In the genomic region with DNA sequence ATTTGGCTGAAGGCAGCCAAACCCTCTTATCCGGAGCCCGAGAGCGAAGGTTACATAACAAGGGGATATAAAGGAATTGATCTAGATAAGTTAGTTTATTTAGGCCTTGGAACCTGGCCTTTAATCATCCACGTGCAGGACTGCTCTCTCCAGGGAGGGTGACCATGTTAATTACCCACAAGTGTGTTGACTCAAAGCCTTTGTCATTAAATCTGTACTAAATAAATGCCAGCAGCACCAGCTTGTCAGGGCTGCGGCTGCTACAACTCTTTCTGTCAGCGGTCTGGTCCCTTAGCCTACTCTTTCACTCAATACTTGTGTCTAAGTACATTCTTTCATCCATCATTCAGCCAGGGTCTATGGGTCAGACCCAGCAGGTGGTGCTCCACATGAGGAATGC, we compare ENCODE assay signal across 37 cellular contexts.
"Had no signal": no experiment of that assay in that cellular context is flagged by ENCODE, and none has a peak within 500 bp of the region (broad histone marks: within the 10 kb centered on the region; RNA-seq: fewer than 3 reads in every experiment).

No MANE protein-coding gene starts in this region.

- H3K4me3 Mint-ChIP-seq: activated B cell treated with CpG ODN at 0.5 μM for 24 hours; activated CD4-positive, alpha-beta memory T cell treated with anti-CD3 and anti-CD28 coated beads for 36 hours; activated CD4-positive, alpha-beta T cell treated with anti-CD3 and anti-CD28 coated beads, Interleukin-2, amount 10 ng/mL, durations not matched to agents 24 days and 14 days; activated CD8-positive, alpha-beta T cell treated with anti-CD3 and anti-CD28 coated beads for 36 hours; activated naive CD4-positive, alpha-beta T cell treated with anti-CD3 and anti-CD28 coated beads, Interleukin-2, amount 10 ng/mL, durations not matched to agents 7 days and 5 days; activated naive CD4-positive, alpha-beta T cell treated with anti-CD3 and anti-CD28 coated beads, Interleukin-2, amount 50 U/mL, for 24 hours; activated naive CD8-positive, alpha-beta T cell; activated naive CD8-positive, alpha-beta T cell treated with anti-CD3 and anti-CD28 coated beads, Interleukin-2, amount 10 ng/mL, durations not matched to agents 7 days and 5 days; activated naive CD8-positive, alpha-beta T cell treated with anti-CD3 and anti-CD28 coated beads, Interleukin-2, amount 50 U/mL, for 24 hours; brain; central memory CD8-positive, alpha-beta T cell; T-helper 1 cell treated with Interleukin-12 subunit alpha and Interleukin-12 subunit beta and Interleukin-4 antibody, amounts not matched to agents 30 μg/mL and 1 μg/mL, for 36 hours; T-helper 2 cell treated with Interferon-gamma antibody and Interleukin-4, amounts not matched to agents 5 μg/mL and 100 μg/mL, for 36 hours had no signal

- H3K4me1 ChIP-seq: ascending aorta had no signal

- H3K27ac Mint-ChIP-seq: activated B cell treated with CpG ODN at 0.5 μM for 24 hours; activated CD4-positive, alpha-beta memory T cell treated with anti-CD3 and anti-CD28 coated beads for 36 hours; activated CD4-positive, alpha-beta T cell treated with anti-CD3 and anti-CD28 coated beads, Interleukin-2, amount 10 ng/mL, durations not matched to agents 24 days and 14 days; activated CD8-positive, alpha-beta T cell treated with anti-CD3 and anti-CD28 coated beads for 36 hours; activated naive CD4-positive, alpha-beta T cell treated with anti-CD3 and anti-CD28 coated beads, Interleukin-2, amount 10 ng/mL, durations not matched to agents 7 days and 5 days; activated naive CD4-positive, alpha-beta T cell treated with anti-CD3 and anti-CD28 coated beads, Interleukin-2, amount 50 U/mL, for 24 hours; activated naive CD8-positive, alpha-beta T cell; activated naive CD8-positive, alpha-beta T cell treated with anti-CD3 and anti-CD28 coated beads, Interleukin-2, amount 10 ng/mL, durations not matched to agents 7 days and 5 days; activated naive CD8-positive, alpha-beta T cell treated with anti-CD3 and anti-CD28 coated beads, Interleukin-2, amount 50 U/mL, for 24 hours; activated T-helper 2 cell treated with anti-CD3 and anti-CD28 coated beads, Interferon-gamma antibody, Interleukin-2, Interleukin-4, amounts not matched to agents 10 μg/mL and 5 μg/mL and 100 μg/mL, durations not matched to agents 14 hours and 24 hours and 36 hours; brain; T-helper 1 cell treated with Interleukin-12 subunit alpha and Interleukin-12 subunit beta and Interleukin-4 antibody, amounts not matched to agents 30 μg/mL and 1 μg/mL, for 36 hours; T-helper 2 cell treated with Interferon-gamma antibody and Interleukin-4, amounts not matched to agents 5 μg/mL and 100 μg/mL, for 36 hours had no signal

- FAIRE-seq: bronchial epithelial cell, TTC549 had no signal

- H3K27me3 Mint-ChIP-seq: activated B cell treated with CpG ODN at 0.5 μM for 24 hours; activated CD4-positive, alpha-beta memory T cell treated with anti-CD3 and anti-CD28 coated beads for 36 hours; activated CD4-positive, alpha-beta T cell treated with anti-CD3 and anti-CD28 coated beads, Interleukin-2, amount 10 ng/mL, durations not matched to agents 24 days and 14 days; activated CD8-positive, alpha-beta T cell treated with anti-CD3 and anti-CD28 coated beads for 36 hours; activated naive CD4-positive, alpha-beta T cell treated with anti-CD3 and anti-CD28 coated beads, Interleukin-2, amount 10 ng/mL, durations not matched to agents 7 days and 5 days; activated naive CD4-positive, alpha-beta T cell treated with anti-CD3 and anti-CD28 coated beads, Interleukin-2, amount 50 U/mL, for 24 hours; activated naive CD8-positive, alpha-beta T cell; activated naive CD8-positive, alpha-beta T cell treated with anti-CD3 and anti-CD28 coated beads, Interleukin-2, amount 10 ng/mL, durations not matched to agents 7 days and 5 days; activated naive CD8-positive, alpha-beta T cell treated with anti-CD3 and anti-CD28 coated beads, Interleukin-2, amount 50 U/mL, for 24 hours; central memory CD8-positive, alpha-beta T cell had no signal

- H3K4me1 Mint-ChIP-seq: activated B cell treated with CpG ODN at 0.5 μM for 24 hours; activated CD4-positive, alpha-beta T cell treated with anti-CD3 and anti-CD28 coated beads, Interleukin-2, amount 10 ng/mL, durations not matched to agents 24 days and 14 days; activated naive CD4-positive, alpha-beta T cell treated with anti-CD3 and anti-CD28 coated beads, Interleukin-2, amount 10 ng/mL, durations not matched to agents 7 days and 5 days; activated naive CD4-positive, alpha-beta T cell treated with anti-CD3 and anti-CD28 coated beads, Interleukin-2, amount 50 U/mL, for 24 hours; activated naive CD8-positive, alpha-beta T cell treated with anti-CD3 and anti-CD28 coated beads, Interleukin-2, amount 10 ng/mL, durations not matched to agents 7 days and 5 days; activated naive CD8-positive, alpha-beta T cell treated with anti-CD3 and anti-CD28 coated beads, Interleukin-2, amount 50 U/mL, for 24 hours; brain had no signal

- ATAC-seq: activated CD8-positive, alpha-beta T cell treated with anti-CD3 and anti-CD28 coated beads for 36 hours; activated naive CD8-positive, alpha-beta T cell treated with anti-CD3 and anti-CD28 coated beads, Interleukin-2, amount 50 U/mL, for 24 hours had no signal

- DNase-seq: activated B cell treated with CpG ODN at 0.5 μM for 24 hours; activated CD4-positive, alpha-beta memory T cell treated with anti-CD3 and anti-CD28 coated beads for 36 hours; activated CD4-positive, alpha-beta T cell treated with anti-CD3 and anti-CD28 coated beads for 4 hours; activated CD4-positive, alpha-beta T cell treated with anti-CD3 and anti-CD28 coated beads, Interleukin-2, amount 10 ng/mL, durations not matched to agents 24 days and 14 days; activated CD4-positive, alpha-beta T cell treated with anti-CD3 and anti-CD28 coated beads, Interleukin-2, amount 50 U/mL, for 1 hour; activated CD4-positive, alpha-beta T cell treated with anti-CD3 and anti-CD28 coated beads, Interleukin-2, amount 50 U/mL, for 4 hours; activated CD4-positive, CD25-positive, alpha-beta regulatory T cell treated with anti-CD3 and anti-CD28 coated beads, Interleukin-2, amount 50 U/mL, for 72 hours; activated CD8-positive, alpha-beta memory T cell treated with anti-CD3 and anti-CD28 coated beads, Interleukin-2, amount 50 U/mL, for 4 hours; activated CD8-positive, alpha-beta T cell treated with anti-CD3 and anti-CD28 coated beads for 36 hours; activated effector memory CD4-positive, alpha-beta T cell treated with Interleukin-2 at 50 U/mL for 16 hours; activated gamma-delta T cell; activated naive CD4-positive, alpha-beta T cell treated with anti-CD3 and anti-CD28 coated beads, Interleukin-2, amount 10 ng/mL, durations not matched to agents 7 days and 5 days; activated naive CD4-positive, alpha-beta T cell treated with Interleukin-2 at 50 U/mL for 16 hours; activated naive CD8-positive, alpha-beta T cell treated with anti-CD3 and anti-CD28 coated beads, Interleukin-2, amount 10 ng/mL, durations not matched to agents 7 days and 5 days; activated naive CD8-positive, alpha-beta T cell treated with anti-CD3 and anti-CD28 coated beads, Interleukin-2, amount 50 U/mL, for 24 hours; activated T-cell treated with anti-CD3 and anti-CD28 coated beads for 4 hours; activated T-cell treated with anti-CD3 and anti-CD28 coated beads, Interleukin-2, amount 50 U/mL, for 1 hour; activated T-cell treated with anti-CD3 and anti-CD28 coated beads, Interleukin-2, amount 50 U/mL, for 48 hours; amygdala; anterior cingulate cortex; caudate nucleus; cerebellar nuclear complex; T-helper 1 cell; T-helper 2 cell; T-helper 9 cell had no signal

- H3K27me3 ChIP-seq: ascending aorta, cardiac muscle cell had no signal

- H3K27ac ChIP-seq: ascending aorta, cardiac muscle cell, VCaP had no signal

- H3K4me3 ChIP-seq: ascending aorta, cardiac muscle cell had no signal
